In genomic region chr19:35041548-35042055, GRCh38 we compare ENCODE assay signal across 9 cellular contexts. TPM values are rescaled to one million over a fixed set of nuclear protein-coding genes. Genes with fewer than 3 reads are reported as not detected.
DNase-seq lines count a peak whose midpoint lies in the region; ATAC-seq, FAIRE-seq and TF ChIP-seq lines count a peak whose summit lies in the region.
"Had no signal": no experiment of that assay in that cellular context is flagged by ENCODE, and none has a peak within 500 bp of the region (broad histone marks: within the 10 kb centered on the region; RNA-seq: fewer than 3 reads in every experiment).

HPN (plus strand) TSS chr19:35041721; CDS start chr19:35042507, 786 bp downstream.

- H3K56ac ChIP-seq in IMR-90 (ENCODE audit: extremely low read depth, insufficient read depth, low read length), result no peak within 1 kb of the TSS

- H3K36me3 ChIP-seq in IMR-90 (ENCODE audit: control insufficient read depth, insufficient read depth, low read length) (no peaks in the 10 kb centered on the region), astrocyte (ENCODE audit: insufficient read depth, low read length) (no peaks in the 10 kb centered on the region), left lung (no peaks in the 10 kb centered on the region), stomach (no peaks in the 10 kb centered on the region)

- no peak within 1 kb of the TSS for H3K14ac ChIP-seq in IMR-90 (replicated peaks; ENCODE audit: low read depth, low read length)

- H2AK9ac ChIP-seq in IMR-90 (replicated peaks; ENCODE audit: low read depth, low read length, poor library complexity), result no peak within 1 kb of the TSS

- in situ Hi-C loops in IMR-90 (cut with MboI; ENCODE audit: low sequenced_read_pairs), result no loop called here

- H3K27ac ChIP-seq in IMR-90 (ENCODE audit: insufficient read depth, low read length) (no peak within 1 kb of the TSS), astrocyte (ENCODE audit: low read depth, low read length) (no peak within 1 kb of the TSS), left lung (peak within 1 kb of the TSS; percentile 62 to 63), stomach (peak within 1 kb of the TSS; percentile 79 to 92 (median 86))

- no peaks in the 10 kb centered on the region for H3K79me1 ChIP-seq in IMR-90 (ENCODE audit: low read depth in 1 of 2, low read length in 2 of 2)

- H3K4me2 ChIP-seq in IMR-90 (ENCODE audit: low read depth, low read length) (no peak within 1 kb of the TSS; the same call in 1 of the 2 replicates), astrocyte (ENCODE audit: low read length) (peak within 1 kb of the TSS; percentile 41)

- no peak within 1 kb of the TSS for H2BK120ac ChIP-seq in IMR-90 (ENCODE audit: low read depth, low read length)

- H3K4me3 Mint-ChIP-seq in astrocyte (ENCODE audit: unreplicated experiment), result no peak within 1 kb of the TSS

- H3K4ac ChIP-seq in IMR-90 (ENCODE audit: low read depth, low read length), result no peak within 1 kb of the TSS

- H2BK15ac ChIP-seq in IMR-90 (ENCODE audit: low read depth, low read length), result no peak within 1 kb of the TSS

- POLR2A ChIA-PET in IMR-90 (lab: Charles Lee; ENCODE audit: unreplicated experiment), result no interaction called here

- H4K20me1 ChIP-seq in IMR-90 (ENCODE audit: insufficient read depth, low read length) (no peaks in the 10 kb centered on the region), astrocyte (ENCODE audit: insufficient read depth, low read length) (no peaks in the 10 kb centered on the region)

- no peaks in the 10 kb centered on the region for H3K9me1 ChIP-seq in IMR-90 (ENCODE audit: insufficient read depth, low read length)

- no peak within 1 kb of the TSS for H3K18ac ChIP-seq in IMR-90 (ENCODE audit: low read depth, low read length)

- no peak within 1 kb of the TSS for H4K91ac ChIP-seq in IMR-90 (ENCODE audit: insufficient read depth, low read depth, low read length)

- H3K36me3 Mint-ChIP-seq in astrocyte (ENCODE audit: low read depth, unreplicated experiment), result peaks cover 3% of the 10 kb centered on the region

- H3K27ac Mint-ChIP-seq in astrocyte (ENCODE audit: unreplicated experiment), result no peak within 1 kb of the TSS

- no peak for TF ChIP-seq CTCF in IMR-90 (conservative IDR thresholded peaks at IDR 0.05; ENCODE audit: low read depth, low read length)
- no peak for TF ChIP-seq CTCF in astrocyte (IDR thresholded peaks at IDR 0.05; ENCODE audit: insufficient read depth, low read depth, low read length)
- no peak for TF ChIP-seq CTCF in left lung (IDR thresholded peaks at IDR 0.05)
- TF ChIP-seq CTCF in stomach (IDR thresholded peaks at IDR 0.05), result no peak

- no peak within 1 kb of the TSS for H4K5ac ChIP-seq in IMR-90 (ENCODE audit: low read depth, low read length)

- H2AK5ac ChIP-seq in IMR-90 (ENCODE audit: low read depth, low read length), result no peak within 1 kb of the TSS; the same call in 1 of the 2 replicates

- H3K4me1 ChIP-seq in IMR-90 (ENCODE audit: control insufficient read depth, insufficient read depth, low read length), result peaks cover 5% of the 10 kb centered on the region; the same call in 1 of the 2 replicates
- H3K4me1 ChIP-seq in astrocyte (ENCODE audit: insufficient read depth, low read length), result peaks cover 3% of the 10 kb centered on the region
- peaks cover 18 to 53% of the 10 kb centered on the region in 2 donors for H3K4me1 ChIP-seq in left lung
- H3K4me1 ChIP-seq in stomach, result peaks cover 30 to 91% (median 64%) of the 10 kb centered on the region in 4 donors

- no peak within 1 kb of the TSS for H3K23ac ChIP-seq in IMR-90 (ENCODE audit: low read depth, low read length)

- FAIRE-seq in astrocyte (lab: Jason Lieb, UNC), result no peak

- H3K27me3 ChIP-seq in IMR-90 (ENCODE audit: control insufficient read depth, insufficient read depth, low read length), result peaks cover 7% of the 10 kb centered on the region; the same call in 1 of the 2 replicates
- H3K27me3 ChIP-seq in astrocyte (ENCODE audit: insufficient read depth, low read length), result peaks cover 2% of the 10 kb centered on the region
- peaks cover 0 to 25% of the 10 kb centered on the region in 2 donors for H3K27me3 ChIP-seq in left lung
- peaks cover 0 to 33% (median 0%) of the 10 kb centered on the region in 3 donors for H3K27me3 ChIP-seq in stomach

- BruUV-seq in IMR-90 (replicated peaks; lab: Mats Ljungman, UMichigan), result no TSS peak

- H3K79me2 ChIP-seq in astrocyte (ENCODE audit: insufficient read depth, low read length), result no peaks in the 10 kb centered on the region

- no peak for TF ChIP-seq EP300 in stomach (IDR thresholded peaks at IDR 0.05)

- dilution Hi-C loops in IMR-90 (cut with HindIII; ENCODE audit: low sequenced_read_pairs, unreplicated experiment), result no loop called here

- WGBS in IMR-90 (ENCODE audit: extremely low coverage in 2 of 2, insufficient read length in 1 of 2), 2 experiments, result 42% methylated on average over 3 of the region's 19 CpGs; no CpG with 5 or more reads in 1 of the 2 experiments
- 23 to 45% (median 29%) methylated on average over 9 to 19 of the region's 19 CpGs for WGBS in stomach, 5 donors

- no peak for ATAC-seq in IMR-90 (ENCODE audit: low read depth)
- peak; percentile 85 for ATAC-seq in left lung
- no peak for ATAC-seq in GM21367 (IDR thresholded peaks at IDR 0.05; ENCODE audit: unreplicated experiment)
- no peak for ATAC-seq in HG02678 (IDR thresholded peaks at IDR 0.05; ENCODE audit: unreplicated experiment)

- H3K9ac ChIP-seq in IMR-90 (ENCODE audit: low read depth, low read length) (no peak within 1 kb of the TSS), astrocyte (ENCODE audit: low read length) (no peak within 1 kb of the TSS)

- no peak within 1 kb of the TSS for H3K4me3 ChIP-seq in IMR-90 (ENCODE audit: insufficient read depth, low read depth, low read length)
- no peak within 1 kb of the TSS for H3K4me3 ChIP-seq in astrocyte (ENCODE audit: insufficient read depth, low read depth, low read length)
- H3K4me3 ChIP-seq in left lung, result peak within 1 kb of the TSS; percentile 5 to 28
- H3K4me3 ChIP-seq in stomach, result peak within 1 kb of the TSS; percentile 18 to 41 (median 22)

- no peak within 1 kb of the TSS for H2BK5ac ChIP-seq in IMR-90 (ENCODE audit: low read depth, low read length, poor library complexity, severe bottlenecking)

- H3K9me3 ChIP-seq in IMR-90 (ENCODE audit: control insufficient read depth, insufficient read depth, low read length) (no peaks in the 10 kb centered on the region), astrocyte (ENCODE audit: insufficient read depth, low read depth, low read length) (no peaks in the 10 kb centered on the region), left lung (no peaks in the 10 kb centered on the region), stomach (no peaks in the 10 kb centered on the region)

- no peaks in the 10 kb centered on the region for H3K4me1 Mint-ChIP-seq in astrocyte (ENCODE audit: low read depth, unreplicated experiment)

- no peak within 1 kb of the TSS for H2BK20ac ChIP-seq in IMR-90 (ENCODE audit: low read depth, low read length)

- TF ChIP-seq RAD21 in IMR-90 (IDR thresholded peaks at IDR 0.05; ENCODE audit: low read length), result no peak

- peaks cover 34% of the 10 kb centered on the region for H3K27me3 Mint-ChIP-seq in astrocyte (ENCODE audit: low read depth, unreplicated experiment)

- peak within 1 kb of the TSS; percentile 34 for H2AFZ ChIP-seq in IMR-90 (replicated peaks; ENCODE audit: low read length, poor library complexity)
- H2AFZ ChIP-seq in astrocyte (ENCODE audit: low read depth, low read length), result no peak within 1 kb of the TSS

- DNase-seq in IMR-90 (no peak), astrocyte (ENCODE audit: low read depth) (no peak), left lung (peak; percentile 69 to 86), stomach (peak; percentile 84), AG20443 (ENCODE audit: low spot score) (no peak), NCI-H510A treated with DMSO at 0.1 percent for 48 hours (lab: John Stamatoyannopoulos, UW) (no peak)
- DNase-seq: NCI-H187 treated with DMSO at 0.1 percent for 48 hours had no signal

- TF ChIP-seq POLR2A in IMR-90 (IDR thresholded peaks at IDR 0.05; ENCODE audit: low read depth, low read length) (no peak), stomach (IDR thresholded peaks at IDR 0.05) (no peak)

- no peak within 1 kb of the TSS for H4K8ac ChIP-seq in IMR-90 (ENCODE audit: low read depth in 2 of 2, low read length in 2 of 2)

- CTCF ChIA-PET in IMR-90 (lab: Yijun Ruan, JAX), result no interaction called here

- intact Hi-C loops in IMR-90 (cut with micrococcal nuclease) (no loop called here), left lung (cut with DNase I) (no loop called here), stomach (cut with DNase I; ENCODE audit: low total_unique reads) (no loop called here)

- no peaks in the 10 kb centered on the region for H3K9me3 Mint-ChIP-seq in astrocyte (ENCODE audit: unreplicated experiment)

TF ChIP-seq in IMR-90, 13 proteins besides CTCF, POLR2A, EP300 and RAD21 (continues in another document):
- TF ChIP-seq CHD1 (IDR thresholded peaks at IDR 0.05; ENCODE audit: low read depth, low read length) (no peak), NFE2L2 (IDR thresholded peaks at IDR 0.05; ENCODE audit: low read depth, low read length) (no peak), CEBPB (IDR thresholded peaks at IDR 0.05; ENCODE audit: low read depth, low read length) (no peak), MXI1 (IDR thresholded peaks at IDR 0.05; ENCODE audit: borderline replicate concordance, low read depth, low read length) (no peak), MAZ (IDR thresholded peaks at IDR 0.05; ENCODE audit: borderline replicate concordance, low read depth, low read length) (no peak), RFX5 (IDR thresholded peaks at IDR 0.05; ENCODE audit: low read depth, low read length) (no peak), RCOR1 (IDR thresholded peaks at IDR 0.05; ENCODE audit: insufficient replicate concordance, low read length) (no peak), FOS (IDR thresholded peaks at IDR 0.05; ENCODE audit: low read depth, low read length) (no peak), ELK1 (IDR thresholded peaks at IDR 0.05; ENCODE audit: borderline replicate concordance, low read depth, low read length) (no peak), MAFK (IDR thresholded peaks at IDR 0.05; ENCODE audit: low read depth, low read length) (no peak)

RNA-seq across cellular contexts. Expression of gene HPN, which starts in this region (rescaled TPM):
- total RNA-seq in IMR-90 (2012; rRNA removed), result not detected in 2 replicates
- not detected in 2 replicates for polyA plus RNA-seq in IMR-90 (2012; rRNA removed)
- polyA plus RNA-seq in IMR-90 (2012; cell fraction: cytosol; rRNA removed), result not detected in 2 replicates
- 0.08 TPM in 1 of 2 replicates, not detected in the other for polyA plus RNA-seq in IMR-90 (2012; cell fraction: nucleus; rRNA removed; ENCODE audit: low replicate concordance)
- 0.31 and 0.73 TPM in 2 replicates for total RNA-seq in astrocyte
- total RNA-seq in left lung, result 10 to 100 TPM; 16.8 to 40.3 TPM
- 10 to 100 TPM in 4 of 5 donors, not detected in 1; 14.7 to 45.2 (median 21.9) TPM for total RNA-seq in stomach
- polyA plus RNA-seq in stomach, result 10 to 100 TPM; 19.2 to 39.4 (median 33.7) TPM

Comparison
In these comparisons a context has a peak if more than half of its experiments do, and no peak if none do; other contexts are left out.
1. RNA of gene HPN (polyA plus RNA-seq): 19.2 to 39.4 TPM in stomach; 0.08 TPM in IMR-90; every median in the first group is over 10 times any median in the second.
2. DNase-seq: peak in left lung (2 of 2) and stomach (single experiment); none in IMR-90 (single experiment), astrocyte (single experiment), AG20443 (single experiment) and NCI-H510A treated with DMSO at 0.1 percent for 48 hours (single experiment).
3. H3K27ac ChIP-seq: peak in left lung (2 of 2) and stomach (5 of 5); none in IMR-90 (single experiment) and astrocyte (single experiment).
4. H3K4me3 ChIP-seq: peak in left lung (2 of 2) and stomach (4 of 4); none in IMR-90 (single experiment) and astrocyte (single experiment).